Comparison of ENCODE assay signal across 28 cellular contexts in the genomic region with DNA sequence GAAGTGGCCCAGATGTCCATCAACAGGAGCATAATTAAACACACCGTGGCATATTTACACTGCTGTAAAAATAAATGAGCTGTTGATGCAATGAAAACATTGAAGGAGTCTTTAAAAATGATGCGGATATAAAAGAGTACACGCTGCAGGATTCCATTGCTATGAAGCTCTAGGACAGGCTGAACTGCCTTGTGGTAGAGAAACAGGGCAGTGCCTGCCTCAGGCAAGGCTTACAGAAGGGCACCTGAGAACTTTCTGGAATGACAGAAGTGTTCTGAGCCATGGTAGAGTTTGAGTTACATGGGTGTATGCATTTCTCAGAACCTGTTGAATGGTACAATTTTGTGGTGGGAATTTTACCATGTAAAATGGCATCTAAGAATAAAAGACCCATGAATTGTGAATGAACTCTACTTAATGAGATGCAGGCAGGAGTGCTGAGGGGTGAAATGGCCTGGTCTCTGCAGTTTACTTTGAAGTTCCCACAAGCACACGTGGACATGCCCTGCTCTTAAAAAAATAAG. TPM values are rescaled to one million over a fixed set of nuclear protein-coding genes. Genes with fewer than 3 reads are reported as not detected.
DNase-seq lines count a peak whose midpoint lies in the region; ATAC-seq, FAIRE-seq and TF ChIP-seq lines count a peak whose summit lies in the region.
"Had no signal": no experiment of that assay in that cellular context is flagged by ENCODE, and none has a peak within 500 bp of the region (broad histone marks: within the 10 kb centered on the region; RNA-seq: fewer than 3 reads in every experiment).

No MANE protein-coding gene starts in this region.

- H3K9me3 Mint-ChIP-seq in activated CD4-positive, alpha-beta T cell treated with anti-CD3 and anti-CD28 coated beads, Interleukin-2, amount 10 ng/mL, durations not matched to agents 24 days and 14 days, result peaks cover 9% of the 10 kb centered on the region

- ATAC-seq in mucosa of descending colon, result peak; percentile 27
- no peak for ATAC-seq in GM21825 (IDR thresholded peaks at IDR 0.05; ENCODE audit: unreplicated experiment)
- ATAC-seq in GM21360 (IDR thresholded peaks at IDR 0.05; ENCODE audit: unreplicated experiment), result no peak
- ATAC-seq: GM12878; stimulated activated effector memory CD8-positive, alpha-beta T cell treated with anti-CD3 and anti-CD28 coated beads, Interleukin-12 subunit alpha, Interleukin-12 subunit beta, amount 100 ng/mL, for 72 hours; WTC11 had no signal

- H3K27me3 Mint-ChIP-seq in activated CD4-positive, alpha-beta T cell treated with anti-CD3 and anti-CD28 coated beads, Interleukin-2, amount 10 ng/mL, durations not matched to agents 24 days and 14 days, result no peaks in the 10 kb centered on the region
- H3K27me3 Mint-ChIP-seq: activated CD4-positive, alpha-beta memory T cell treated with anti-CD3 and anti-CD28 coated beads for 36 hours had no signal

- H3K27ac Mint-ChIP-seq in activated CD4-positive, alpha-beta T cell treated with anti-CD3 and anti-CD28 coated beads, Interleukin-2, amount 10 ng/mL, durations not matched to agents 24 days and 14 days, result no peak overlapping the region
- H3K27ac Mint-ChIP-seq: activated CD4-positive, alpha-beta memory T cell treated with anti-CD3 and anti-CD28 coated beads for 36 hours; activated naive CD4-positive, alpha-beta T cell treated with anti-CD3 and anti-CD28 coated beads for 36 hours; endodermal cell; stimulated activated effector memory CD8-positive, alpha-beta T cell treated with anti-CD3 and anti-CD28 coated beads, Interleukin-12 subunit alpha, Interleukin-12 subunit beta, amount 100 ng/mL, for 72 hours; WTC11 had no signal

- H3K4me1 ChIP-seq in mucosa of descending colon (ENCODE audit: low read depth), result peaks cover 35% of the 10 kb centered on the region
- H3K4me1 ChIP-seq in vagina, result peaks cover 63% of the 10 kb centered on the region
- H3K4me1 ChIP-seq: BE2C had no signal

- H3K36me3 ChIP-seq in bronchial epithelial cell (ENCODE audit: control insufficient read depth, insufficient read depth, low read length), result no peaks in the 10 kb centered on the region
- H3K36me3 ChIP-seq in mucosa of descending colon (ENCODE audit: low read depth), result no peaks in the 10 kb centered on the region
- no peaks in the 10 kb centered on the region for H3K36me3 ChIP-seq in vagina
- H3K36me3 ChIP-seq: ascending aorta, BE2C had no signal

- no peak for TF ChIP-seq CTCF in bronchial epithelial cell (IDR thresholded peaks at IDR 0.05; ENCODE audit: insufficient read depth, low read length, severe bottlenecking)
- TF ChIP-seq CTCF in mucosa of descending colon (IDR thresholded peaks at IDR 0.05), result no peak
- TF ChIP-seq CTCF in vagina (IDR thresholded peaks at IDR 0.05), result no peak

- H3K4me3 ChIP-seq in bronchial epithelial cell (ENCODE audit: low read depth, low read length) (no peak overlapping the region), mucosa of descending colon (no peak overlapping the region), vagina (no peak overlapping the region)
- H3K4me3 ChIP-seq: ascending aorta, GM12878 had no signal

- no peak overlapping the region for H3K4me3 Mint-ChIP-seq in activated CD4-positive, alpha-beta T cell treated with anti-CD3 and anti-CD28 coated beads, Interleukin-2, amount 10 ng/mL, durations not matched to agents 24 days and 14 days
- H3K4me3 Mint-ChIP-seq: activated CD4-positive, alpha-beta memory T cell treated with anti-CD3 and anti-CD28 coated beads for 36 hours; activated naive CD4-positive, alpha-beta T cell treated with anti-CD3 and anti-CD28 coated beads for 36 hours; endodermal cell; stimulated activated effector memory CD8-positive, alpha-beta T cell treated with anti-CD3 and anti-CD28 coated beads, Interleukin-12 subunit alpha, Interleukin-12 subunit beta, amount 100 ng/mL, for 72 hours; WTC11 had no signal

- TF ChIP-seq POLR2A in vagina (IDR thresholded peaks at IDR 0.05), result no peak

- intact Hi-C loops in mucosa of descending colon (cut with DNase I, micrococcal nuclease) (no loop called here), vagina (cut with DNase I) (no loop called here)
- intact Hi-C loops in activated CD4-positive, alpha-beta T cell treated with anti-CD3 and anti-CD28 coated beads, Interleukin-2, amount 10 ng/mL, durations not matched to agents 24 days and 14 days (cut with micrococcal nuclease), result no loop called here

- DNase-seq in NCI-H1694 treated with DMSO at 0.1 percent for 48 hours (lab: John Stamatoyannopoulos, UW) (peak; percentile 66), NCI-H1694 (lab: John Stamatoyannopoulos, UW) (no peak), bronchial epithelial cell (ENCODE audit: low read depth) (peak; percentile 47), mucosa of descending colon (no peak), vagina (ENCODE audit: extremely low spot score in 2 of 2) (no peak)
- DNase-seq in activated CD4-positive, alpha-beta T cell treated with anti-CD3 and anti-CD28 coated beads, Interleukin-2, amount 10 ng/mL, durations not matched to agents 24 days and 14 days, result no peak
- DNase-seq: 8988T; activated CD4-positive, alpha-beta memory T cell treated with anti-CD3 and anti-CD28 coated beads for 36 hours; activated naive CD4-positive, alpha-beta T cell treated with anti-CD3 and anti-CD28 coated beads for 36 hours; activated T-cell treated with anti-CD3 and anti-CD28 coated beads, Interleukin-2, amount 50 U/mL, for 1 hour; BE2C; DMS 273 treated with DMSO at 0.1 percent for 48 hours; endodermal cell; HCEC 1CT; kidney glomerular epithelial cell; mesendoderm; NCI-H2171; NCI-H82; retina had no signal

- no peaks in the 10 kb centered on the region for H3K36me3 Mint-ChIP-seq in activated CD4-positive, alpha-beta T cell treated with anti-CD3 and anti-CD28 coated beads, Interleukin-2, amount 10 ng/mL, durations not matched to agents 24 days and 14 days (ENCODE audit: low read depth)
- H3K36me3 Mint-ChIP-seq: activated CD4-positive, alpha-beta memory T cell treated with anti-CD3 and anti-CD28 coated beads for 36 hours; stimulated activated effector memory CD8-positive, alpha-beta T cell treated with anti-CD3 and anti-CD28 coated beads, Interleukin-12 subunit alpha, Interleukin-12 subunit beta, amount 100 ng/mL, for 72 hours had no signal

- FAIRE-seq in bronchial epithelial cell (lab: Jason Lieb, UNC), result peak; percentile 88
- FAIRE-seq: colon, GM12878, GM19239 had no signal

- H3K9me3 ChIP-seq in mucosa of descending colon (no peaks in the 10 kb centered on the region), vagina (no peaks in the 10 kb centered on the region)
- H3K9me3 ChIP-seq: ascending aorta, BE2C had no signal

- H3K27me3 ChIP-seq in bronchial epithelial cell (ENCODE audit: control insufficient read depth, insufficient read depth, low read length) (peaks cover 2% of the 10 kb centered on the region), vagina (no peaks in the 10 kb centered on the region)
- H3K27me3 ChIP-seq: ascending aorta, BE2C had no signal

- H3K27ac ChIP-seq in vagina, result peak overlapping the region; percentile 41
- H3K27ac ChIP-seq: ascending aorta had no signal

- H3K4me1 Mint-ChIP-seq in activated CD4-positive, alpha-beta T cell treated with anti-CD3 and anti-CD28 coated beads, Interleukin-2, amount 10 ng/mL, durations not matched to agents 24 days and 14 days, result no peaks in the 10 kb centered on the region
- H3K4me1 Mint-ChIP-seq: stimulated activated effector memory CD8-positive, alpha-beta T cell treated with anti-CD3 and anti-CD28 coated beads, Interleukin-12 subunit alpha, Interleukin-12 subunit beta, amount 100 ng/mL, for 72 hours; WTC11 had no signal

RNA-seq across cellular contexts. Expression of a gene that starts 45.3 kb away (rescaled TPM):
- total RNA-seq in bronchial epithelial cell, result 41.1 and 45.8 TPM in 2 replicates
- total RNA-seq in mucosa of descending colon, result 100 to 1,000 TPM in 1 of 3 donors, 10 to 100 TPM in 2; 73.1 to 127 (median 73.9) TPM
- 86.9 TPM for total RNA-seq in vagina
- total RNA-seq in activated CD4-positive, alpha-beta T cell treated with anti-CD3 and anti-CD28 coated beads, Interleukin-2, amount 10 ng/mL, durations not matched to agents 24 days and 14 days, result not detected in 2 replicates
- total RNA-seq: activated CD4-positive, alpha-beta memory T cell treated with anti-CD3 and anti-CD28 coated beads for 36 hours; activated naive CD4-positive, alpha-beta T cell treated with anti-CD3 and anti-CD28 coated beads for 36 hours; T-helper 2 cell treated with Interferon-gamma antibody and Interleukin-4, amounts not matched to agents 100 ng/mL and 5 ng/mL, for 36 hours had no signal

Comparison
In these comparisons a context has a peak if more than half of its experiments do, and no peak if none do; other contexts are left out.
1. DNase-seq: peak in NCI-H1694 treated with DMSO at 0.1 percent for 48 hours (single experiment) and bronchial epithelial cell (single experiment); none in NCI-H1694 (single experiment), mucosa of descending colon (0 of 3), vagina (0 of 2) and activated CD4-positive, alpha-beta T cell treated with anti-CD3 and anti-CD28 coated beads, Interleukin-2, amount 10 ng/mL, durations not matched to agents 24 days and 14 days (single experiment).
2. RNA of a gene that starts 45.3 kb away (total RNA-seq): 86.9 TPM in vagina (single experiment), 73.1 to 127 TPM in mucosa of descending colon and 41.1 to 45.8 TPM in bronchial epithelial cell; not detected in activated CD4-positive, alpha-beta T cell treated with anti-CD3 and anti-CD28 coated beads, Interleukin-2, amount 10 ng/mL, durations not matched to agents 24 days and 14 days; every median in the first group is over 10 times any median in the second.